Comparison of ENCODE assay signal across 8 cellular contexts in the genomic region with DNA sequence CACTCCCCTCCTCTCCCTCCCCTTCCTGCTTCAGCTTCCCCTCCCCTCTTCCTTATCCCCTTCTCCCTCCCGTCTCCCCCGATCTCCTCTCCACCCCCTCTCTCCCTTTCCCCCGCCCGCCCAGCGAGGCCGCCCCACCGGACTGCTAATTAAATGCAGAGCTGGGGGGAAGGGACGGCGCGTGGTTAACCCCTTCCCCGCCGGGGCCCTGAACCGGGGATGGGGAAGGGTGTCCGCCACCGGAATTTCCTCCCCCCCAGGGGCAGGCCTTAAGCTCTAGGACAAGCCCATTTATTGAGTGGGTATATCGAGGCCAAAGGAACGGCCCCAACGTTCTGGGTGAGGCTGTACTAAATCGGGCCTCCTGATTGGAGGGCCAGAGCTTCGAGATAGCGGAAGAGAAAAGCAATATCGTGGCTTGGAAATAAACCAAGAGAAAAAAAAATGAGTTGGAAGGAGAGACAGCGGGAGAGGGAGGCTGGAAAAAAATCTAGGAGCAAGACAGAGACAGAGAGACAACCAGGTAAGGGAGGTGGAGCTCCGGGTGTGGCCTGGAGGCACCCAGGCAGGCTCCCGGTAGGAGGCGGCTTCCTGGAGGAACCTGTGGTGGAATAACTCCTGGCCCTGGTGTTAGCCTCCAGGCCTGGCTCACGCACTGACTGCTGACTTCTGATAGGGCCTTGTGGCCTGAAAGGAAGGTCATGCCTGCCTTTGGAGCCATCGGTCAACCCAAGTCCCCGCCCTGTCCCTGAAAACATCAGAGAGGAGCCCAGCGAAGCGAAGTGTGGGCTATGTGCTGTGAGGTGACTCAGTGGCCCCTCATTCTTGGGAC. TPM values are rescaled to one million over a fixed set of nuclear protein-coding genes. Genes with fewer than 3 reads are reported as not detected.
DNase-seq lines count a peak whose midpoint lies in the region; ATAC-seq and TF ChIP-seq lines count a peak whose summit lies in the region.

No MANE protein-coding gene starts in this region.

- H3K9me2 ChIP-seq in OCI-LY7 (ENCODE audit: insufficient read depth, low read length), result no peaks in the 10 kb centered on the region

- H3K9me3 ChIP-seq in OCI-LY7 (ENCODE audit: low read length), result no peaks in the 10 kb centered on the region

- no peaks in the 10 kb centered on the region for H3K36me3 ChIP-seq in OCI-LY7 (ENCODE audit: insufficient read depth, low read length)

- no peak; the same call in 1 of the 2 replicates for TF ChIP-seq CTCF in AG10803 (conservative IDR thresholded peaks at IDR 0.05; ENCODE audit: low read length)
- TF ChIP-seq CTCF in OCI-LY7 (conservative IDR thresholded peaks at IDR 0.05; ENCODE audit: low read length), result no peak
- no peak for TF ChIP-seq CTCF in progenitor cell of endocrine pancreas (IDR thresholded peaks at IDR 0.05; ENCODE audit: unreplicated experiment)

- peak overlapping the region; percentile 94 for H3K27ac Mint-ChIP-seq in progenitor cell of endocrine pancreas

- H3K9me3 Mint-ChIP-seq in progenitor cell of endocrine pancreas (ENCODE audit: low read depth), result no peaks in the 10 kb centered on the region

- H3K79me2 ChIP-seq in OCI-LY7 (ENCODE audit: insufficient read depth, low read depth, low read length), result no peaks in the 10 kb centered on the region

- DNase-seq in AG10803 (ENCODE audit: low read depth) (peak; percentile 69), GM19240 (ENCODE audit: insufficient read length, low spot score) (peak; percentile 41), OCI-LY7 (ENCODE audit: low spot score) (peak; percentile 60), astrocyte of the hippocampus (ENCODE audit: low read depth, low spot score) (peak; percentile 82), hippocampal formation (lab: John Stamatoyannopoulos, UW) (peak; percentile 41 to 54), progenitor cell of endocrine pancreas (ENCODE audit: low spot score, unreplicated experiment) (no peak)
- no peak for DNase-seq in effector CD4-positive, alpha-beta T cell

- no peaks in the 10 kb centered on the region for H4K20me1 ChIP-seq in OCI-LY7 (ENCODE audit: insufficient read depth, low read length)

- CTCF ChIA-PET in OCI-LY7 (lab: Charles Lee; ENCODE audit: unreplicated experiment), result interaction anchor here (0.6 to 1.4 kb wide), 8 partner anchors 10 to 557 kb away, joined by 3 to 10 read pairs (median 4); a partner anchor contains a TSS

- intact Hi-C loops in OCI-LY7 (cut with micrococcal nuclease; ENCODE audit: unreplicated experiment), result loop anchor here (1.0 kb wide), 1 partner anchor 12 kb away; a partner anchor contains a TSS

- BruUV-seq in OCI-LY7 (replicated peaks; lab: Mats Ljungman, UMichigan), result TSS peak; percentile 52

- no peaks in the 10 kb centered on the region for H3K27me3 Mint-ChIP-seq in progenitor cell of endocrine pancreas

- H3K4me1 Mint-ChIP-seq in progenitor cell of endocrine pancreas (ENCODE audit: low read depth), result peaks cover 13% of the 10 kb centered on the region

- peak overlapping the region; percentile 73 for H3K4me3 ChIP-seq in AG10803 (ENCODE audit: low read length)
- peak overlapping the region; percentile 73 for H3K4me3 ChIP-seq in OCI-LY7 (ENCODE audit: low read depth, low read length, poor library complexity, severe bottlenecking)

- peak overlapping the region; percentile 83 for H2AFZ ChIP-seq in OCI-LY7 (ENCODE audit: low read length)

- peak overlapping the region; percentile 59 for H3K27ac ChIP-seq in OCI-LY7 (ENCODE audit: low read depth, low read length, poor library complexity, severe bottlenecking)

- ATAC-seq in GM18511 (IDR thresholded peaks at IDR 0.05; ENCODE audit: unreplicated experiment), result no peak

- peak overlapping the region; percentile 82 for H3K4me3 Mint-ChIP-seq in progenitor cell of endocrine pancreas (ENCODE audit: low read depth)

- no peaks in the 10 kb centered on the region for H3K36me3 Mint-ChIP-seq in progenitor cell of endocrine pancreas (ENCODE audit: insufficient read depth)

- peaks cover 57% of the 10 kb centered on the region for H3K4me1 ChIP-seq in OCI-LY7 (ENCODE audit: insufficient read depth, low read length, poor library complexity, severe bottlenecking)

- POLR2A ChIA-PET in OCI-LY7 (lab: Charles Lee), result interaction anchor here (0.6 to 3.1 kb wide), 13 partner anchors 9 to 628 kb away, joined by 3 to 38 read pairs (median 5); a partner anchor contains a TSS

- H3K4me2 ChIP-seq in OCI-LY7 (ENCODE audit: low read length), result peak overlapping the region; percentile 87

RNA-seq across cellular contexts. Expression of a gene that starts 11.6 kb away (rescaled TPM):
- 138 and 144 TPM in 2 replicates for total RNA-seq in OCI-LY7 (2014; rRNA removed; shearing (Covaris generic))
- total RNA-seq in OCI-LY7 (2022) (79.0 and 92.6 TPM in 2 replicates), progenitor cell of endocrine pancreas (158 and 168 TPM in 2 replicates)

RNA-seq across cellular contexts. Expression of a gene that starts 18.8 kb away (rescaled TPM):
- total RNA-seq in OCI-LY7 (2014; rRNA removed; shearing (Covaris generic)), result 0.38 and 3.7 TPM in 2 replicates
- 1.1 and 2.6 TPM in 2 replicates for total RNA-seq in OCI-LY7 (2022)
- total RNA-seq in progenitor cell of endocrine pancreas, result 10.5 and 10.9 TPM in 2 replicates

RNA-seq across cellular contexts. Expression of a gene that starts 29.9 kb away (rescaled TPM):
- total RNA-seq in OCI-LY7 (2014; rRNA removed; shearing (Covaris generic)), result 451 and 482 TPM in 2 replicates
- total RNA-seq in OCI-LY7 (2022), result 232 and 252 TPM in 2 replicates
- 150 and 154 TPM in 2 replicates for total RNA-seq in progenitor cell of endocrine pancreas

RNA-seq across cellular contexts. Expression of a gene that starts 47.4 kb away (rescaled TPM):
- 15.2 and 18.9 TPM in 2 replicates for total RNA-seq in OCI-LY7 (2014; rRNA removed; shearing (Covaris generic))
- total RNA-seq in OCI-LY7 (2022), result 44.1 and 54.5 TPM in 2 replicates
- 43.5 and 51.3 TPM in 2 replicates for total RNA-seq in progenitor cell of endocrine pancreas

Comparison
In these comparisons a context has a peak if more than half of its experiments do, and no peak if none do; other contexts are left out.
1. DNase-seq: peak in AG10803 (single experiment), GM19240 (single experiment), OCI-LY7 (single experiment), astrocyte of the hippocampus (single experiment) and hippocampal formation (2 of 2); none in progenitor cell of endocrine pancreas (single experiment) and effector CD4-positive, alpha-beta T cell (single experiment).